Comparison of ENCODE assay signal across 8 cellular contexts in genomic region chrX:69616520-69617203, GRCh38. TPM values are rescaled to one million over a fixed set of nuclear protein-coding genes. Genes with fewer than 3 reads are reported as not detected.
A peak's percentile ranks its signal among the peaks of the same experiment; 100 is the strongest.
DNase-seq lines count a peak whose midpoint lies in the region; ATAC-seq, FAIRE-seq and TF ChIP-seq lines count a peak whose summit lies in the region.

No MANE protein-coding gene starts in this region.

- H3K4me1 Mint-ChIP-seq in CD4-positive, CD25-positive, alpha-beta regulatory T cell: peaks cover 0 to 4% (median 1%) of the 10 kb centered on the region in 4 donors
- no peaks in the 10 kb centered on the region for H3K4me1 Mint-ChIP-seq in astrocyte (ENCODE audit: low read depth, unreplicated experiment)

- H3K27me3 ChIP-seq in CD4-positive, CD25-positive, alpha-beta regulatory T cell (ENCODE audit: control insufficient read depth, insufficient read depth, low read length): peaks cover 7% of the 10 kb centered on the region
- peaks cover 5% of the 10 kb centered on the region for H3K27me3 ChIP-seq in astrocyte (ENCODE audit: insufficient read depth, low read length)

- TF ChIP-seq CTCF in astrocyte (IDR thresholded peaks at IDR 0.05; ENCODE audit: insufficient read depth, low read depth, low read length): no peak

- no peaks in the 10 kb centered on the region for H3K9me3 ChIP-seq in CD4-positive, CD25-positive, alpha-beta regulatory T cell (ENCODE audit: control insufficient read depth in 2 of 2, low read length in 2 of 2)
- no peaks in the 10 kb centered on the region for H3K9me3 ChIP-seq in astrocyte (ENCODE audit: insufficient read depth, low read depth, low read length)

- H3K4me3 Mint-ChIP-seq in CD4-positive, CD25-positive, alpha-beta regulatory T cell: peak overlapping the region; percentile 36 to 78 (median 68)
- peak overlapping the region; percentile 85 for H3K4me3 Mint-ChIP-seq in astrocyte (ENCODE audit: unreplicated experiment)

- peak overlapping the region; percentile 60 for H2AFZ ChIP-seq in astrocyte (ENCODE audit: low read depth, low read length)

- peak overlapping the region; percentile 80 for H3K4me2 ChIP-seq in astrocyte (ENCODE audit: low read length)

- peaks cover 22% of the 10 kb centered on the region for H3K27me3 Mint-ChIP-seq in CD4-positive, CD25-positive, alpha-beta regulatory T cell
- H3K27me3 Mint-ChIP-seq in astrocyte (ENCODE audit: low read depth, unreplicated experiment): peaks cover 2% of the 10 kb centered on the region

- H3K79me2 ChIP-seq in astrocyte (ENCODE audit: insufficient read depth, low read length): no peaks in the 10 kb centered on the region

- ATAC-seq in CD4-positive, CD25-positive, alpha-beta regulatory T cell (ENCODE audit: low read depth in 2 of 2): no peak
- no peak for ATAC-seq in GM19452 (IDR thresholded peaks at IDR 0.05; ENCODE audit: unreplicated experiment)
- ATAC-seq in HG02642 (IDR thresholded peaks at IDR 0.05; ENCODE audit: poor library complexity, unreplicated experiment): no peak

- H4K20me1 ChIP-seq in astrocyte (ENCODE audit: insufficient read depth, low read length): no peaks in the 10 kb centered on the region

- no peak overlapping the region for H3K4me3 ChIP-seq in CD4-positive, CD25-positive, alpha-beta regulatory T cell (ENCODE audit: low read depth, low read length)
- peak overlapping the region; percentile 33 for H3K4me3 ChIP-seq in astrocyte (ENCODE audit: insufficient read depth, low read depth, low read length)

- H3K9ac ChIP-seq in astrocyte (ENCODE audit: low read length): no peak overlapping the region

- FAIRE-seq in astrocyte (lab: Jason Lieb, UNC): no peak

- H3K27ac ChIP-seq in CD4-positive, CD25-positive, alpha-beta regulatory T cell (ENCODE audit: insufficient read depth, low read length, poor library complexity, severe bottlenecking): no peak overlapping the region
- no peak overlapping the region for H3K27ac ChIP-seq in astrocyte (ENCODE audit: low read depth, low read length)

- H3K36me3 Mint-ChIP-seq in CD4-positive, CD25-positive, alpha-beta regulatory T cell: no peaks in the 10 kb centered on the region
- no peaks in the 10 kb centered on the region for H3K36me3 Mint-ChIP-seq in astrocyte (ENCODE audit: low read depth, unreplicated experiment)

- DNase-seq in CD4-positive, CD25-positive, alpha-beta regulatory T cell: peak in 1 of 3 donors; percentile 2
- DNase-seq in NCI-H2171 (lab: John Stamatoyannopoulos, UW) (peak; percentile 55), astrocyte (ENCODE audit: low read depth) (no peak), iPS-NIHi7 (ENCODE audit: extremely low spot score) (peak; percentile 17), COLO829 (ENCODE audit: low spot score) (no peak)
- peak; percentile 34 for DNase-seq in stimulated activated CD4-positive, alpha-beta T cell treated with anti-CD3 and anti-CD28 coated beads, Interleukin-15, amount 100 ng/mL, for 24 hours

- peak overlapping the region in 1 of 3 donors; percentile 56 for H3K27ac Mint-ChIP-seq in CD4-positive, CD25-positive, alpha-beta regulatory T cell
- peak overlapping the region; percentile 58 for H3K27ac Mint-ChIP-seq in astrocyte (ENCODE audit: unreplicated experiment)

- no peaks in the 10 kb centered on the region for H3K9me3 Mint-ChIP-seq in CD4-positive, CD25-positive, alpha-beta regulatory T cell
- H3K9me3 Mint-ChIP-seq in astrocyte (ENCODE audit: unreplicated experiment): peaks cover 2% of the 10 kb centered on the region

- H3K36me3 ChIP-seq in CD4-positive, CD25-positive, alpha-beta regulatory T cell (ENCODE audit: control insufficient read depth, insufficient read depth, low read length): no peaks in the 10 kb centered on the region
- no peaks in the 10 kb centered on the region for H3K36me3 ChIP-seq in astrocyte (ENCODE audit: insufficient read depth, low read length)

- H3K4me1 ChIP-seq in CD4-positive, CD25-positive, alpha-beta regulatory T cell (ENCODE audit: control insufficient read depth, insufficient read depth, low read length, poor library complexity, severe bottlenecking): no peaks in the 10 kb centered on the region
- no peaks in the 10 kb centered on the region for H3K4me1 ChIP-seq in astrocyte (ENCODE audit: insufficient read depth, low read length)

RNA-seq across cellular contexts. Expression of gene EDA, which starts 0.7 kb away (rescaled TPM):
- 2.4 TPM for total RNA-seq in CD4-positive, CD25-positive, alpha-beta regulatory T cell
- under 1 TPM in 2 of 4 donors, not detected in 2; 0.45 to 0.85 TPM for polyA plus RNA-seq in CD4-positive, CD25-positive, alpha-beta regulatory T cell
- 1.2 and 1.8 TPM in 2 replicates for total RNA-seq in astrocyte

Comparison
In these comparisons a context has a peak if more than half of its experiments do, and no peak if none do; other contexts are left out.
1. DNase-seq: peak in NCI-H2171 (single experiment), iPS-NIHi7 (single experiment) and stimulated activated CD4-positive, alpha-beta T cell treated with anti-CD3 and anti-CD28 coated beads, Interleukin-15, amount 100 ng/mL, for 24 hours (single experiment); none in astrocyte (single experiment) and COLO829 (single experiment).